Comparison of ENCODE assay signal across 10 cellular contexts in genomic region chrX:132270699-132271098, GRCh38. TPM values are rescaled to one million over a fixed set of nuclear protein-coding genes. Genes with fewer than 3 reads are reported as not detected.
DNase-seq lines count a peak whose midpoint lies in the region; ATAC-seq and TF ChIP-seq lines count a peak whose summit lies in the region.
"Had no signal": no experiment of that assay in that cellular context is flagged by ENCODE, and none has a peak within 500 bp of the region (broad histone marks: within the 10 kb centered on the region; RNA-seq: fewer than 3 reads in every experiment).

No MANE protein-coding gene starts in this region.

- H3K9me3 ChIP-seq in body of pancreas (no peaks in the 10 kb centered on the region), hepatocyte (ENCODE audit: low read depth) (no peaks in the 10 kb centered on the region)

- 55 to 57% methylated on average over 3 of the region's 3 CpGs for WGBS in body of pancreas, 2 donors
- 34% methylated on average over 3 of the region's 3 CpGs for WGBS in hepatocyte (ENCODE audit: low lambda C conversion rate, missing lambda C conversion rate)

- TF ChIP-seq POLR2A in body of pancreas (IDR thresholded peaks at IDR 0.05), result no peak

- TF ChIP-seq CTCF in body of pancreas (IDR thresholded peaks at IDR 0.05) (no peak), hepatocyte (IDR thresholded peaks at IDR 0.05; ENCODE audit: poor library complexity) (no peak), GM20000 (IDR thresholded peaks at IDR 0.05; ENCODE audit: extremely low read depth, missing control alignments) (no peak)

- no peaks in the 10 kb centered on the region for H3K79me2 ChIP-seq in hepatocyte

- H3K27me3 ChIP-seq in body of pancreas (no peaks in the 10 kb centered on the region), hepatocyte (no peaks in the 10 kb centered on the region)

- H2AFZ ChIP-seq in hepatocyte, result no peak overlapping the region

- intact Hi-C loops in body of pancreas (cut with DNase I), result no loop called here

- H4K20me1 ChIP-seq in hepatocyte (ENCODE audit: insufficient read depth, poor library complexity, severe bottlenecking), result no peaks in the 10 kb centered on the region

- ATAC-seq in body of pancreas (peak; percentile 52), GM19023 (IDR thresholded peaks at IDR 0.05; ENCODE audit: unreplicated experiment) (no peak), GM18909 (IDR thresholded peaks at IDR 0.05; ENCODE audit: poor library complexity, unreplicated experiment) (no peak)
- ATAC-seq: naive thymus-derived CD8-positive, alpha-beta T cell had no signal

- DNase-seq in HCEC 1CT (peak; percentile 92), body of pancreas (peak in 3 of 4 donors; percentile 14 to 50 (median 23)), hepatocyte (ENCODE audit: low spot score) (peak; percentile 54), stromal cell of bone marrow (ENCODE audit: low read depth) (peak; percentile 86), NCI-H2227 treated with DMSO at 0.1 percent for 48 hours (lab: John Stamatoyannopoulos, UW) (no peak), GM20000 (ENCODE audit: low spot score) (no peak)
- DNase-seq: activated naive CD4-positive, alpha-beta T cell treated with anti-CD3 and anti-CD28 coated beads, Interleukin-2, amount 10 ng/mL, durations not matched to agents 7 days and 5 days; naive thymus-derived CD8-positive, alpha-beta T cell had no signal

- no peaks in the 10 kb centered on the region for H3K9me2 ChIP-seq in hepatocyte (replicated peaks; ENCODE audit: insufficient read depth)

- no peak overlapping the region for H3K27ac ChIP-seq in body of pancreas
- H3K27ac ChIP-seq in hepatocyte, result peak overlapping the region; percentile 54

- H3K36me3 ChIP-seq in body of pancreas (replicated peaks in 1 of 2; ENCODE audit: insufficient read depth in 1 of 2, low read depth in 2 of 2) (no peaks in the 10 kb centered on the region), hepatocyte (replicated peaks; ENCODE audit: insufficient read depth, low read depth) (no peaks in the 10 kb centered on the region)

- H3K4me1 ChIP-seq in body of pancreas, result peaks cover 8% of the 10 kb centered on the region
- H3K4me1 ChIP-seq in hepatocyte (ENCODE audit: insufficient read depth), result peaks cover 3% of the 10 kb centered on the region

- peak overlapping the region; percentile 29 for H3K4me2 ChIP-seq in hepatocyte

- H3K4me3 ChIP-seq in body of pancreas (no peak overlapping the region), hepatocyte (no peak overlapping the region)

RNA-seq across cellular contexts. Expression of gene RAP2C, which starts 51.5 kb away (rescaled TPM):
- total RNA-seq in body of pancreas (1 to 10 TPM; 7.8 to 7.9 TPM), hepatocyte (53.8 and 57.4 TPM in 2 replicates)
- polyA plus RNA-seq in hepatocyte, result 30.0 and 32.2 TPM in 2 replicates

Comparison
In these comparisons a context has a peak if more than half of its experiments do, and no peak if none do; other contexts are left out.
1. DNase-seq: peak in HCEC 1CT (single experiment), body of pancreas (3 of 4), hepatocyte (single experiment) and stromal cell of bone marrow (single experiment); none in NCI-H2227 treated with DMSO at 0.1 percent for 48 hours (single experiment) and GM20000 (single experiment).